23 cellular contexts compared by ENCODE assay signal in genomic region chr2:233811087-233811486, GRCh38. TPM values are rescaled to one million over a fixed set of nuclear protein-coding genes. Genes with fewer than 3 reads are reported as not detected.
DNase-seq lines count a peak whose midpoint lies in the region; ATAC-seq and TF ChIP-seq lines count a peak whose summit lies in the region.
"Had no signal": no experiment of that assay in that cellular context is flagged by ENCODE, and none has a peak within 500 bp of the region (broad histone marks: within the 10 kb centered on the region; RNA-seq: fewer than 3 reads in every experiment).

No MANE protein-coding gene starts in this region.

- no peaks in the 10 kb centered on the region for H3K9me3 Mint-ChIP-seq in chondrocyte (ENCODE audit: low read depth)
- H3K9me3 Mint-ChIP-seq: CD8-positive, alpha-beta memory T cell had no signal

- peak; percentile 18 for DNase-seq in activated CD8-positive, alpha-beta memory T cell treated with anti-CD3 and anti-CD28 coated beads, Interleukin-2, amount 50 U/mL, for 48 hours
- no peak for DNase-seq in activated CD8-positive, alpha-beta memory T cell treated with anti-CD3 and anti-CD28 coated beads for 24 hours
- peak; percentile 52 for DNase-seq in chondrocyte (ENCODE audit: low spot score)
- peak; percentile 14 for DNase-seq in omental fat pad (ENCODE audit: low spot score)
- peak; percentile 33 to 43 for DNase-seq in suprapubic skin (ENCODE audit: low spot score in 2 of 2)
- DNase-seq in NCI-H1092 (lab: John Stamatoyannopoulos, UW): no peak
- DNase-seq in Kasumi-1 (lab: John Stamatoyannopoulos, UW): no peak
- DNase-seq: Calu3, GOT3, HCEC 1CT, KBM-7, NCI-H1105, NCI-H146, NCI-H2029, NCI-H2227 treated with DMSO at 0.1 percent for 48 hours, NCI-H510A, PC-9, SHP77 treated with DMSO at 0.1 percent for 48 hours had no signal

- H3K4me3 Mint-ChIP-seq in chondrocyte (ENCODE audit: unreplicated experiment): no peak overlapping the region
- H3K4me3 Mint-ChIP-seq: CD8-positive, alpha-beta memory T cell had no signal

- no peak overlapping the region for H3K27ac Mint-ChIP-seq in chondrocyte (ENCODE audit: unreplicated experiment)
- H3K27ac Mint-ChIP-seq: CD8-positive, alpha-beta memory T cell had no signal

- H3K36me3 ChIP-seq in suprapubic skin: no peaks in the 10 kb centered on the region

- no peak for TF ChIP-seq CTCF in chondrocyte (IDR thresholded peaks at IDR 0.05)
- no peak for TF ChIP-seq CTCF in omental fat pad (IDR thresholded peaks at IDR 0.05)
- TF ChIP-seq CTCF in suprapubic skin (IDR thresholded peaks at IDR 0.05): no peak

- H3K9me3 ChIP-seq in suprapubic skin: no peaks in the 10 kb centered on the region

- TF ChIP-seq POLR2A in suprapubic skin (IDR thresholded peaks at IDR 0.05): no peak

- H3K27ac ChIP-seq in suprapubic skin: no peak overlapping the region
- H3K27ac ChIP-seq: C4-2B, HL-60, PC-9, RWPE1 had no signal

- no peak for TF ChIP-seq EP300 in suprapubic skin (IDR thresholded peaks at IDR 0.05)

- peaks cover 12% of the 10 kb centered on the region for H3K27me3 ChIP-seq in suprapubic skin

- no peaks in the 10 kb centered on the region for H3K4me1 ChIP-seq in suprapubic skin

- no peak for ATAC-seq in omental fat pad (ENCODE audit: low FRiP score)

- peaks cover 12% of the 10 kb centered on the region for H3K27me3 Mint-ChIP-seq in chondrocyte (ENCODE audit: low read depth)

- no peaks in the 10 kb centered on the region for H3K36me3 Mint-ChIP-seq in chondrocyte (ENCODE audit: low read depth)
- H3K36me3 Mint-ChIP-seq: CD8-positive, alpha-beta memory T cell had no signal

- H3K4me1 Mint-ChIP-seq in chondrocyte (ENCODE audit: low read depth): peaks cover 8% of the 10 kb centered on the region
- H3K4me1 Mint-ChIP-seq: CD8-positive, alpha-beta memory T cell had no signal

- H3K4me3 ChIP-seq in suprapubic skin: no peak overlapping the region
- H3K4me3 ChIP-seq: PC-9 had no signal

- 88% methylated on average over 4 of the region's 4 CpGs for WGBS in suprapubic skin

RNA-seq across cellular contexts. Expression of gene MROH2A, which starts 33.0 kb away (rescaled TPM):
- total RNA-seq in chondrocyte: not detected in 3 replicates
- not detected for total RNA-seq in omental fat pad
- not detected for total RNA-seq in suprapubic skin
- total RNA-seq: A172; CD8-positive, alpha-beta memory T cell had no signal

RNA-seq across cellular contexts. Expression of gene HJURP, which starts 43.2 kb away (rescaled TPM):
- total RNA-seq in chondrocyte (6.9 to 9.2 TPM (median 8.2 TPM) in 3 replicates), omental fat pad (1 to 10 TPM in 1 of 4 donors, under 1 TPM in 2, not detected in 1; 0.09 to 2.3 (median 0.13) TPM), suprapubic skin (1 to 10 TPM; 1.7 to 7.1 (median 3.9) TPM)

RNA-seq across cellular contexts. Expression of gene UGT1A1, which starts 51.0 kb away (rescaled TPM):
- total RNA-seq in chondrocyte (not detected in 3 replicates), omental fat pad (not detected), suprapubic skin (1 to 10 TPM in 1 of 4 donors, under 1 TPM in 2, not detected in 1; 0.24 to 1.5 (median 0.72) TPM)
- total RNA-seq: A172; CD8-positive, alpha-beta memory T cell had no signal

Comparison
In these comparisons a context has a peak if more than half of its experiments do, and no peak if none do; other contexts are left out.
1. DNase-seq: peak in activated CD8-positive, alpha-beta memory T cell treated with anti-CD3 and anti-CD28 coated beads, Interleukin-2, amount 50 U/mL, for 48 hours (single experiment), chondrocyte (single experiment), omental fat pad (single experiment) and suprapubic skin (2 of 2); none in activated CD8-positive, alpha-beta memory T cell treated with anti-CD3 and anti-CD28 coated beads for 24 hours (single experiment), NCI-H1092 (single experiment) and Kasumi-1 (0 of 2).